In genomic region chr20:34367155-34367554, GRCh38 we compare ENCODE assay signal across 21 cellular contexts. TPM values are rescaled to one million over a fixed set of nuclear protein-coding genes. Genes with fewer than 3 reads are reported as not detected.
DNase-seq lines count a peak whose midpoint lies in the region; ATAC-seq and TF ChIP-seq lines count a peak whose summit lies in the region.
"Had no signal": no experiment of that assay in that cellular context is flagged by ENCODE, and none has a peak within 500 bp of the region (broad histone marks: within the 10 kb centered on the region; RNA-seq: fewer than 3 reads in every experiment).

No MANE protein-coding gene starts in this region.

- H3K4me1 Mint-ChIP-seq in H9 (peaks cover 22 to 23% of the 10 kb centered on the region in 2 experiments), T-helper 17 cell (peaks cover 41% of the 10 kb centered on the region), immature natural killer cell (peaks cover 72 to 76% of the 10 kb centered on the region in 2 donors)

- no peak overlapping the region for H4K12ac ChIP-seq in trophoblast cell (ENCODE audit: low read depth, low read length)

- H3K9ac ChIP-seq in H9 (ENCODE audit: extremely low read depth, insufficient read length, low read length): no peak overlapping the region
- no peak overlapping the region for H3K9ac ChIP-seq in trophoblast cell (ENCODE audit: low read length)

- H4K5ac ChIP-seq in H9 (ENCODE audit: insufficient read length, low read depth, low read length): no peak overlapping the region

- H3K14ac ChIP-seq in H9 (ENCODE audit: insufficient read depth, low read length) (no peak overlapping the region), trophoblast cell (ENCODE audit: low read length) (no peak overlapping the region)

- H3T11ph ChIP-seq in H9 (ENCODE audit: low read length): no peak overlapping the region

- H3K9me3 Mint-ChIP-seq in H9: no peaks in the 10 kb centered on the region; a peak in 2 of 5 replicates
- H3K9me3 Mint-ChIP-seq in immature natural killer cell: no peaks in the 10 kb centered on the region
- H3K9me3 Mint-ChIP-seq: activated CD4-positive, alpha-beta T cell treated with anti-CD3 and anti-CD28 coated beads, Interleukin-2, amount 10 ng/mL, durations not matched to agents 7 days and 5 days; activated naive CD4-positive, alpha-beta T cell treated with anti-CD3 and anti-CD28 coated beads for 36 hours; stimulated activated naive CD8-positive, alpha-beta T cell treated with anti-CD3 and anti-CD28 coated beads, Interleukin-15, Interleukin-2, amounts not matched to agents 100 ng/mL and 50 ng/mL, for 24 hours had no signal

- H2AK5ac ChIP-seq in H9 (ENCODE audit: insufficient read length, low read length) (no peak overlapping the region), trophoblast cell (ENCODE audit: low read length) (no peak overlapping the region)

- no peak overlapping the region for H2BK15ac ChIP-seq in H9 (ENCODE audit: low read depth, low read length)

- no peak overlapping the region for H3K4me3 ChIP-seq in trophoblast cell (ENCODE audit: low read depth, low read length)
- H3K4me3 ChIP-seq: ovary, transverse colon had no signal

- H3K27me3 ChIP-seq in H9 (ENCODE audit: insufficient read depth, low read length): no peaks in the 10 kb centered on the region
- H3K27me3 ChIP-seq in trophoblast cell (ENCODE audit: insufficient read depth, low read length): no peaks in the 10 kb centered on the region
- H3K27me3 ChIP-seq: ovary, transverse colon had no signal

- H3K36me3 Mint-ChIP-seq in H9 (ENCODE audit: insufficient read depth in 1 of 3, low read depth in 3 of 3): peaks cover 31 to 44% (median 38%) of the 10 kb centered on the region in 3 experiments
- H3K36me3 Mint-ChIP-seq in T-helper 17 cell (ENCODE audit: low read depth): peaks cover 10% of the 10 kb centered on the region
- peaks cover 12 to 29% (median 27%) of the 10 kb centered on the region in 3 donors for H3K36me3 Mint-ChIP-seq in immature natural killer cell

- TF ChIP-seq CTCF in H9 (conservative IDR thresholded peaks at IDR 0.05): no peak

- H4K8ac ChIP-seq in H9 (replicated peaks; ENCODE audit: insufficient read length, low read depth, low read length) (no peak overlapping the region), trophoblast cell (ENCODE audit: low read depth, low read length) (no peak overlapping the region)

- no peak for ATAC-seq in T-helper 17 cell
- no peak for ATAC-seq in GM18907 (IDR thresholded peaks at IDR 0.05; ENCODE audit: unreplicated experiment)
- ATAC-seq: Right ventricle myocardium inferior had no signal

- H3K4me3 Mint-ChIP-seq in H9 (no peak overlapping the region), T-helper 17 cell (no peak overlapping the region), immature natural killer cell (peak overlapping the region; percentile 77 to 93 (median 79))
- H3K4me3 Mint-ChIP-seq: activated CD4-positive, alpha-beta T cell treated with anti-CD3 and anti-CD28 coated beads, Interleukin-2, amount 10 ng/mL, durations not matched to agents 7 days and 5 days; activated naive CD4-positive, alpha-beta T cell treated with anti-CD3 and anti-CD28 coated beads for 36 hours; endodermal cell; stimulated activated naive CD8-positive, alpha-beta T cell treated with anti-CD3 and anti-CD28 coated beads, Interleukin-15, Interleukin-2, amounts not matched to agents 100 ng/mL and 50 ng/mL, for 24 hours had no signal

- H2BK5ac ChIP-seq in H9 (ENCODE audit: insufficient read length, low read length): no peak overlapping the region
- H2BK5ac ChIP-seq in trophoblast cell (ENCODE audit: low read depth, low read length, poor library complexity): no peak overlapping the region

- H3K79me1 ChIP-seq in H9 (ENCODE audit: insufficient read depth, low read depth, low read length, poor library complexity, severe bottlenecking) (peaks cover 8% of the 10 kb centered on the region), trophoblast cell (ENCODE audit: low read length) (peaks cover 9% of the 10 kb centered on the region)

- no peak overlapping the region for H3K4ac ChIP-seq in H9 (ENCODE audit: low read depth, low read length)
- peak overlapping the region; percentile 14 for H3K4ac ChIP-seq in trophoblast cell (ENCODE audit: low read depth, low read length)

- H3K4me1 ChIP-seq in H9 (ENCODE audit: insufficient read depth, low read length): peaks cover 3% of the 10 kb centered on the region; the same call in 1 of the 2 replicates
- peaks cover 6 to 9% of the 10 kb centered on the region in 2 experiments for H3K4me1 ChIP-seq in trophoblast cell (ENCODE audit: control insufficient read depth in 1 of 2, insufficient read depth in 2 of 2, low read length in 2 of 2)

- H3K23ac ChIP-seq in H9 (ENCODE audit: insufficient read length, low read depth, low read length) (no peak overlapping the region), trophoblast cell (ENCODE audit: low read length) (no peak overlapping the region)

- H2AFZ ChIP-seq in H9 (ENCODE audit: low read length): no peak overlapping the region
- H2AFZ ChIP-seq in trophoblast cell (ENCODE audit: insufficient read depth, low read length, poor library complexity): no peak overlapping the region

- H3K18ac ChIP-seq in H9 (ENCODE audit: insufficient read length, low read depth, low read length) (no peak overlapping the region), trophoblast cell (ENCODE audit: low read length) (no peak overlapping the region)

- H3K4me2 ChIP-seq in H9 (ENCODE audit: insufficient read depth, insufficient read length, low read length): no peak overlapping the region
- no peak overlapping the region for H3K4me2 ChIP-seq in trophoblast cell (ENCODE audit: low read length)

- H2BK20ac ChIP-seq in H9 (ENCODE audit: low read depth, low read length, poor library complexity, severe bottlenecking): no peak overlapping the region

- peaks cover 6% of the 10 kb centered on the region for H3K23me2 ChIP-seq in H9 (ENCODE audit: insufficient read length, low read depth, low read length, poor library complexity, severe bottlenecking)

- H2BK12ac ChIP-seq in H9 (ENCODE audit: insufficient read length, low read depth, low read length) (no peak overlapping the region), trophoblast cell (ENCODE audit: low read length) (no peak overlapping the region)

- H3K79me2 ChIP-seq in H9 (ENCODE audit: insufficient read depth, low read length) (peaks cover 19% of the 10 kb centered on the region; the same call in 1 of the 2 replicates), trophoblast cell (ENCODE audit: control insufficient read depth, insufficient read depth, low read length, poor library complexity) (peaks cover 27% of the 10 kb centered on the region)

- H3K27ac Mint-ChIP-seq in H9 (peak overlapping the region; percentile 17 to 31 (median 18); a peak in 2 of 7 replicates), T-helper 17 cell (peak overlapping the region; percentile 69), immature natural killer cell (peak overlapping the region; percentile 78 to 95 (median 93))
- H3K27ac Mint-ChIP-seq: activated CD4-positive, alpha-beta T cell treated with anti-CD3 and anti-CD28 coated beads, Interleukin-2, amount 10 ng/mL, durations not matched to agents 7 days and 5 days; activated naive CD4-positive, alpha-beta T cell treated with anti-CD3 and anti-CD28 coated beads for 36 hours had no signal

- DNase-seq in H9 (no peak), T-helper 17 cell (no peak), immature natural killer cell (no peak), trophoblast cell (no peak), GM03348 (ENCODE audit: low spot score) (no peak), NCI-H345 (lab: John Stamatoyannopoulos, UW) (no peak)
- DNase-seq: activated CD4-positive, alpha-beta T cell treated with anti-CD3 and anti-CD28 coated beads, Interleukin-2, amount 10 ng/mL, durations not matched to agents 7 days and 5 days; activated naive CD4-positive, alpha-beta T cell treated with anti-CD3 and anti-CD28 coated beads for 36 hours; anterior cingulate cortex; H7; NCI-H1048; NCI-H2029 treated with DMSO at 0.1 percent for 48 hours; NCI-H510A; ovary; stimulated activated CD4-positive, alpha-beta T cell treated with anti-CD3 and anti-CD28 coated beads, Interleukin-1b, Interleukin-23, amount 100 ng/mL, for 48 hours; SW 1271; transverse colon had no signal

- H3K36me3 ChIP-seq in trophoblast cell (ENCODE audit: control insufficient read depth in 1 of 2, insufficient read depth in 2 of 2, low read length in 2 of 2): peaks cover 21% of the 10 kb centered on the region in 2 experiments
- H3K36me3 ChIP-seq: ovary had no signal

- WGBS in H9 (ENCODE audit: extremely low coverage, insufficient read length, low lambda C conversion rate): no CpG with 5 or more reads among the region's 5 CpGs
- no CpG with 5 or more reads among the region's 5 CpGs for WGBS in trophoblast cell (ENCODE audit: extremely low coverage, insufficient coverage, insufficient read length)

- H3K27me3 Mint-ChIP-seq in H9 (ENCODE audit: low read depth): peaks cover 1% of the 10 kb centered on the region; the same call in 1 of the 2 replicates
- no peaks in the 10 kb centered on the region for H3K27me3 Mint-ChIP-seq in T-helper 17 cell
- H3K27me3 Mint-ChIP-seq in immature natural killer cell (ENCODE audit: low read depth in 3 of 3): peaks cover 4 to 33% (median 6%) of the 10 kb centered on the region in 3 donors
- H3K27me3 Mint-ChIP-seq: activated CD4-positive, alpha-beta T cell treated with anti-CD3 and anti-CD28 coated beads, Interleukin-2, amount 10 ng/mL, durations not matched to agents 7 days and 5 days; stimulated activated naive CD8-positive, alpha-beta T cell treated with anti-CD3 and anti-CD28 coated beads, Interleukin-15, Interleukin-2, amounts not matched to agents 100 ng/mL and 50 ng/mL, for 24 hours had no signal

- H3K27ac ChIP-seq in H9 (ENCODE audit: insufficient read length, low read depth, low read length) (no peak overlapping the region), trophoblast cell (ENCODE audit: low read depth, low read length) (no peak overlapping the region)
- H3K27ac ChIP-seq: ovary had no signal

- no peaks in the 10 kb centered on the region for H4K20me1 ChIP-seq in H9 (ENCODE audit: control insufficient read depth, insufficient read depth, insufficient read length)

- H4K91ac ChIP-seq in H9 (ENCODE audit: insufficient read length, low read depth, low read length): no peak overlapping the region
- no peak overlapping the region for H4K91ac ChIP-seq in trophoblast cell (ENCODE audit: low read depth, low read length)

- no peak overlapping the region for H3K56ac ChIP-seq in H9 (ENCODE audit: insufficient read length, low read depth, low read length)

- H2BK120ac ChIP-seq in H9 (ENCODE audit: low read depth, low read length, poor library complexity, severe bottlenecking): no peak overlapping the region
- no peak overlapping the region for H2BK120ac ChIP-seq in trophoblast cell (ENCODE audit: insufficient read depth, low read length, poor library complexity)

- H3K9me3 ChIP-seq in H9 (ENCODE audit: control insufficient read depth, low read depth, low read length) (no peaks in the 10 kb centered on the region), T-helper 17 cell (ENCODE audit: control insufficient read depth, low read length, poor library complexity, severe bottlenecking) (no peaks in the 10 kb centered on the region), trophoblast cell (ENCODE audit: insufficient read depth, low read depth, low read length) (peaks cover 2% of the 10 kb centered on the region)
- H3K9me3 ChIP-seq: ovary, transverse colon had no signal

RNA-seq across cellular contexts. Expression of gene ITCH, which starts 4.1 kb away (rescaled TPM):
- total RNA-seq in H9 (2021) (55.9 and 56.9 TPM in 2 replicates), T-helper 17 cell (10 to 100 TPM; 44.4 to 53.4 TPM)
- 10 to 100 TPM; 27.3 to 72.5 (median 35.7) TPM for polyA plus RNA-seq in immature natural killer cell
- 49.2 and 50.3 TPM in 2 replicates for polyA plus RNA-seq in trophoblast cell (2013)

Comparison
In these comparisons a context has a peak if more than half of its experiments do, and no peak if none do; other contexts are left out.
1. H3K27ac Mint-ChIP-seq: peak in every context shown above with its lines; median percentile 93 in immature natural killer cell; 69 in T-helper 17 cell; 18 in H9.
2. H3K4me3 Mint-ChIP-seq: peak in immature natural killer cell (5 of 5); none in H9 (0 of 2) and T-helper 17 cell (single experiment).